In genomic region chr7:33882040-33882800, GRCh38 we compare ENCODE assay signal across 26 cellular contexts. TPM values are rescaled to one million over a fixed set of nuclear protein-coding genes. Genes with fewer than 3 reads are reported as not detected.
DNase-seq lines count a peak whose midpoint lies in the region; ATAC-seq, FAIRE-seq and TF ChIP-seq lines count a peak whose summit lies in the region.
"Had no signal": no experiment of that assay in that cellular context is flagged by ENCODE, and none has a peak within 500 bp of the region (broad histone marks: within the 10 kb centered on the region; RNA-seq: fewer than 3 reads in every experiment).

No MANE protein-coding gene starts in this region.

- CTCF ChIA-PET in GM12878 (lab: Yijun Ruan, JAX) (interaction anchor here (2.1 kb wide), 1 partner anchor 13 kb away, joined by 7 read pairs; no protein-coding TSS in a partner anchor), HepG2 (lab: Yijun Ruan, JAX; ENCODE audit: low intra/inter-chr PET ratio, low total read pairs) (no interaction called here)

- H2AFZ ChIP-seq in GM12878 (ENCODE audit: control insufficient read depth, low read depth, low read length), result no peak overlapping the region
- H2AFZ ChIP-seq in HepG2 (ENCODE audit: low read length), result no peak overlapping the region
- H2AFZ ChIP-seq: hepatocyte had no signal

- H3K4me1 ChIP-seq in GM12878 (ENCODE audit: control insufficient read depth, insufficient read depth, low read length) (no peaks in the 10 kb centered on the region), HepG2 (ENCODE audit: insufficient read depth, low read length) (no peaks in the 10 kb centered on the region), thoracic aorta (ENCODE audit: control insufficient read depth in 1 of 2, low read depth in 2 of 2) (peaks cover 8 to 21% of the 10 kb centered on the region in 2 donors)
- H3K4me1 ChIP-seq: adrenal gland, esophagus squamous epithelium, HAP-1, transverse colon had no signal

- H3K4me3 ChIP-seq in GM12878 (no peak overlapping the region), HepG2 (replicated peaks in 1 of 3; ENCODE audit: insufficient read depth in 1 of 3, low read depth in 2 of 3, low read length in 3 of 3) (no peak overlapping the region), thoracic aorta (no peak overlapping the region)
- H3K4me3 ChIP-seq: adrenal gland, esophagus squamous epithelium, HAP-1, hepatocyte, transverse colon had no signal

- BruUV-seq in GM12878 (replicated peaks; lab: Mats Ljungman, UMichigan), result no TSS peak
- no TSS peak for BruUV-seq in HepG2 (replicated peaks; lab: Mats Ljungman, UMichigan)

- H3K9ac ChIP-seq in GM12878 (ENCODE audit: control insufficient read depth, insufficient read depth, low read length) (no peak overlapping the region), HepG2 (ENCODE audit: insufficient read depth, low read depth, low read length) (no peak overlapping the region)
- H3K9ac ChIP-seq: SK-N-SH had no signal

- POLR2A ChIA-PET in GM12878 (lab: Charles Lee) (no interaction called here), HepG2 (lab: Yijun Ruan, JAX) (no interaction called here)

- TF ChIP-seq RAD21 in GM12878 (IDR thresholded peaks at IDR 0.05; ENCODE audit: insufficient read depth, low read depth, low read length) (no peak), HepG2 (CRISPR knock-in tag; IDR thresholded peaks at IDR 0.05) (no peak)

- DNase-seq in GM12878 (ENCODE audit: low read depth, low spot score) (no peak), fibroblast of peridontal ligament (ENCODE audit: extremely low read depth) (peak; percentile 85), HepG2 (ENCODE audit: low spot score) (no peak), thoracic aorta (ENCODE audit: low spot score) (no peak), islet precursor cell (no peak), cerebellar nuclear complex (lab: John Stamatoyannopoulos, UW) (no peak), DMS53 (lab: John Stamatoyannopoulos, UW) (no peak), LoVo (ENCODE audit: low spot score) (no peak)
- DNase-seq: activated CD4-positive, alpha-beta T cell treated with anti-CD3 and anti-CD28 coated beads, Interleukin-2, amount 50 U/mL, for 48 hours; activated gamma-delta T cell; CD4-positive, alpha-beta T cell; central memory CD4-positive, alpha-beta T cell; effector memory CD4-positive, alpha-beta T cell; esophagus squamous epithelium; GDM1; naive thymus-derived CD8-positive, alpha-beta T cell; NCI-H524; SK-N-SH; stimulated activated CD4-positive, alpha-beta T cell treated with anti-CD3 and anti-CD28 coated beads, Interleukin-2, amount 100 ng/mL, for 24 hours; stimulated activated naive B cell treated with anti-CD40 and anti-IgM and Interleukin-4, amounts not matched to agents 10 μg/mL and 1 μg/mL and 100 μg/mL, for 72 hours; transverse colon; WERI-Rb-1 had no signal

- H3K27me3 ChIP-seq in GM12878 (replicated peaks in 1 of 2; ENCODE audit: control insufficient read depth in 2 of 2, insufficient read depth in 2 of 2, low read length in 1 of 2) (no peaks in the 10 kb centered on the region), HepG2 (ENCODE audit: control insufficient read depth in 1 of 2, insufficient read depth in 2 of 2, low read length in 2 of 2) (no peaks in the 10 kb centered on the region; a peak in 1 of 5 replicates), thoracic aorta (replicated peaks; ENCODE audit: insufficient read depth) (no peaks in the 10 kb centered on the region)
- H3K27me3 ChIP-seq: adrenal gland, esophagus squamous epithelium, transverse colon had no signal

- RAD21 ChIA-PET in GM12878 (lab: Charles Lee; ENCODE audit: unreplicated experiment), result no interaction called here

- FAIRE-seq in GM12878 (lab: Jason Lieb, UNC) (no peak), HepG2 (lab: Jason Lieb, UNC) (no peak)

- TF ChIP-seq POLR2A in GM12878 (IDR thresholded peaks at IDR 0.05; ENCODE audit: low read depth, low read length), result no peak
- TF ChIP-seq POLR2A in HepG2 (IDR thresholded peaks at IDR 0.05; ENCODE audit: insufficient read depth in 1 of 2, low read depth in 2 of 2, low read length in 2 of 2), result no peak

- TF ChIP-seq CTCF in GM12878 (IDR thresholded peaks at IDR 0.05 in 2 of 3, conservative IDR thresholded peaks at IDR 0.05 in 1 of 3; ENCODE audit: control insufficient read depth in 2 of 3, extremely low read depth in 1 of 3, insufficient read depth in 1 of 3, low read depth in 3 of 3, low read length in 3 of 3) (no peak), HepG2 (CRISPR knock-in tag; IDR thresholded peaks at IDR 0.05) (no peak), thoracic aorta (IDR thresholded peaks at IDR 0.05) (no peak)

- H4K20me1 ChIP-seq in GM12878 (ENCODE audit: control insufficient read depth, insufficient read depth), result no peaks in the 10 kb centered on the region
- no peaks in the 10 kb centered on the region for H4K20me1 ChIP-seq in HepG2 (ENCODE audit: insufficient read depth, low read length)

- H3K79me2 ChIP-seq in GM12878 (ENCODE audit: control insufficient read depth, insufficient read depth, low read length), result no peaks in the 10 kb centered on the region
- H3K79me2 ChIP-seq in HepG2 (ENCODE audit: insufficient read depth, low read length), result no peaks in the 10 kb centered on the region
- H3K79me2 ChIP-seq: hepatocyte had no signal

- intact Hi-C loops in GM12878 (cut with micrococcal nuclease; ENCODE audit: unreplicated experiment), result no loop called here
- intact Hi-C loops in HepG2 (cut with micrococcal nuclease; ENCODE audit: unreplicated experiment), result no loop called here

- TF ChIP-seq EP300 in GM12878 (IDR thresholded peaks at IDR 0.05; ENCODE audit: borderline replicate concordance in 1 of 2, control insufficient read depth in 1 of 2, low read depth in 2 of 2, low read length in 2 of 2) (no peak), HepG2 (IDR thresholded peaks at IDR 0.05; ENCODE audit: low read depth in 2 of 2, low read length in 2 of 2) (no peak), HepG2 (CRISPR knock-in tag; IDR thresholded peaks at IDR 0.05; ENCODE audit: borderline replicate concordance) (no peak)

- no peak overlapping the region for H3K4me2 ChIP-seq in GM12878 (ENCODE audit: control insufficient read depth, insufficient read depth)
- H3K4me2 ChIP-seq in HepG2 (ENCODE audit: low read depth, low read length), result no peak overlapping the region
- H3K4me2 ChIP-seq: hepatocyte, SK-N-SH had no signal

- WGBS in GM12878 (ENCODE audit: insufficient coverage, insufficient replicate concordance, low lambda C conversion rate, missing lambda C conversion rate), result 30% methylated on average over 7 of the region's 7 CpGs
- 11% methylated on average over 7 of the region's 7 CpGs for WGBS in HepG2 (ENCODE audit: low lambda C conversion rate)

- SMC1A ChIA-PET in GM12878 (lab: Charles Lee; ENCODE audit: uncharacterized antibody, unreplicated experiment), result no interaction called here

- H3K36me3 ChIP-seq in GM12878 (ENCODE audit: control insufficient read depth in 2 of 2, insufficient read depth in 2 of 2, low read length in 1 of 2) (no peaks in the 10 kb centered on the region), HepG2 (replicated peaks in 1 of 2; ENCODE audit: control insufficient read depth in 1 of 2, insufficient read depth in 2 of 2, low read length in 2 of 2) (no peaks in the 10 kb centered on the region), thoracic aorta (no peaks in the 10 kb centered on the region)
- H3K36me3 ChIP-seq: adrenal gland, esophagus squamous epithelium, HAP-1, transverse colon, WERI-Rb-1 had no signal

- in situ Hi-C loops in GM12878 (cut with MboI), result no loop called here
- in situ Hi-C loops in HepG2 (cut with HindIII; ENCODE audit: extremely low pct_ligation_motif_present, low pct_unique_long_range_greater_than_20kb), result no loop called here

- H3K9me3 ChIP-seq in GM12878 (replicated peaks; ENCODE audit: control insufficient read depth, insufficient read depth, low read length) (no peaks in the 10 kb centered on the region), HepG2 (ENCODE audit: low read length) (no peaks in the 10 kb centered on the region), thoracic aorta (no peaks in the 10 kb centered on the region)
- H3K9me3 ChIP-seq: adrenal gland, esophagus squamous epithelium, HAP-1, SK-N-SH, transverse colon had no signal

- ATAC-seq in GM12878, result no peak
- no peak for ATAC-seq in HepG2
- peak; percentile 67 for ATAC-seq in thoracic aorta (ENCODE audit: insufficient number of reproducible peaks, low FRiP score, low read depth)
- ATAC-seq: naive thymus-derived CD8-positive, alpha-beta T cell; stimulated activated naive B cell treated with anti-CD40 and anti-IgM and Interleukin-4, amounts not matched to agents 10 μg/mL and 1 μg/mL and 100 μg/mL, for 72 hours had no signal

- no peak overlapping the region for H3K27ac ChIP-seq in GM12878 (ENCODE audit: control insufficient read depth, insufficient read depth)
- no peak overlapping the region for H3K27ac ChIP-seq in HepG2 (ENCODE audit: extremely low read length, insufficient read depth, low read length)
- H3K27ac ChIP-seq in thoracic aorta, result peak overlapping the region in 1 of 2 donors; percentile 3
- H3K27ac ChIP-seq: adrenal gland, hepatocyte, transverse colon, WERI-Rb-1 had no signal

RNA-seq across cellular contexts. Expression of gene BMPER, which starts 23.1 kb away (rescaled TPM):
- 0.17 and 0.50 TPM in 2 replicates for total RNA-seq in GM12878 (2013; cell fraction: nucleolus; rRNA removed)
- total RNA-seq in GM12878 (2014; rRNA removed) (not detected in 2 replicates), GM12878 (2014; rRNA removed; fragmentation: Illumina TruSeq; extraction: Trizol) (not detected in 2 replicates), GM12878 (2021) (not detected in 2 replicates), HepG2 (2016; rRNA removed; fragmentation: Illumina TruSeq; extraction: Trizol) (not detected in 2 replicates), thoracic aorta (1 to 10 TPM in 1 of 2 donors, under 1 TPM in 1; 0.54 to 2.3 TPM)
- not detected for polyA plus RNA-seq in GM12878 (2011; ENCODE audit: low read depth)
- polyA plus RNA-seq in GM12878 (2011; rRNA removed) (0.04 TPM in 1 of 2 replicates, not detected in the other), GM12878 (2014; fragmentation: Illumina TruSeq; extraction: Trizol) (not detected in 2 replicates), GM12878 (2014; fragmentation: Nextera tagmentation; extraction: Ambion mirVana) (under 1 TPM in 1 of 2 experiments, not detected in 1; 0.02 TPM), GM12878 (2014; rRNA removed) (not detected in 2 replicates), GM12878 (2016; fragmentation: Nextera tagmentation; extraction: Ambion mirVana) (under 1 TPM in 1 of 2 experiments, not detected in 1; 0.08 TPM), HepG2 (2011; rRNA removed) (not detected in 2 replicates)
- polyA plus RNA-seq in GM12878 (2011; cell fraction: cytosol; rRNA removed), result 0.01 TPM in 1 of 2 replicates, not detected in the other
- 0.04 and 0.18 TPM in 2 replicates for polyA plus RNA-seq in GM12878 (2011; cell fraction: nucleus; rRNA removed)
- 0.03 and 0.04 TPM in 2 replicates for polyA plus RNA-seq in GM12878 (2012)
- not detected in 2 replicates for polyA minus RNA-seq in GM12878 (2011; rRNA and poly(A)+ RNA removed)
- not detected in 2 replicates for polyA minus RNA-seq in GM12878 (2011; cell fraction: cytosol; rRNA and poly(A)+ RNA removed)
- not detected in 2 replicates for polyA minus RNA-seq in GM12878 (2011; cell fraction: nucleus; rRNA and poly(A)+ RNA removed)
- not detected in 2 replicates for total RNA-seq in HepG2 (2016; cell fraction: cytosol; rRNA removed; fragmentation: Illumina TruSeq; extraction: Trizol; ENCODE audit: low read depth)
- total RNA-seq in HepG2 (2016; cell fraction: insoluble cytoplasmic fraction; rRNA removed; fragmentation: Illumina TruSeq; extraction: Trizol), result not detected in 2 replicates
- not detected in 2 replicates for total RNA-seq in HepG2 (2016; cell fraction: membrane; rRNA removed; fragmentation: Illumina TruSeq; extraction: Trizol)
- total RNA-seq in HepG2 (2016; cell fraction: nucleus; rRNA removed; fragmentation: Illumina TruSeq; extraction: Trizol), result not detected in 2 replicates
- 0.01 TPM in 1 of 2 replicates, not detected in the other for polyA plus RNA-seq in HepG2 (2011; cell fraction: cytosol; rRNA removed)
- 0.24 and 0.45 TPM in 2 replicates for polyA plus RNA-seq in HepG2 (2011; cell fraction: nucleus; rRNA removed)
- polyA plus RNA-seq in HepG2 (2012), result 0.07 and 0.12 TPM in 2 replicates
- polyA plus RNA-seq in HepG2 (2016; cell fraction: cytosol; fragmentation: Illumina TruSeq; extraction: Trizol; ENCODE audit: low read depth), result not detected in 2 replicates
- polyA plus RNA-seq in HepG2 (2016; cell fraction: insoluble cytoplasmic fraction; fragmentation: Illumina TruSeq; extraction: Trizol; ENCODE audit: low read depth), result not detected in 2 replicates
- not detected in 2 replicates for polyA plus RNA-seq in HepG2 (2016; cell fraction: membrane; fragmentation: Illumina TruSeq; extraction: Trizol; ENCODE audit: low read depth)
- not detected in 2 replicates for polyA plus RNA-seq in HepG2 (2016; cell fraction: nucleus; fragmentation: Illumina TruSeq; extraction: Trizol; ENCODE audit: insufficient read depth, low read depth)
- polyA minus RNA-seq in HepG2 (2011; rRNA and poly(A)+ RNA removed; ENCODE audit: low replicate concordance), result 0.16 TPM in 1 of 2 replicates, not detected in the other
- not detected in 2 replicates for polyA minus RNA-seq in HepG2 (2011; cell fraction: cytosol; rRNA and poly(A)+ RNA removed)
- 0.26 and 0.62 TPM in 2 replicates for polyA minus RNA-seq in HepG2 (2011; cell fraction: nucleus; rRNA and poly(A)+ RNA removed)
- total RNA-seq: CD4-positive, alpha-beta T cell; naive thymus-derived CD8-positive, alpha-beta T cell; T-helper 2 cell treated with Interferon-gamma antibody and Interleukin-4, amounts not matched to agents 100 ng/mL and 5 ng/mL, for 36 hours had no signal
- polyA plus RNA-seq: naive thymus-derived CD8-positive, alpha-beta T cell had no signal

Comparison
In these comparisons a context has a peak if more than half of its experiments do, and no peak if none do; other contexts are left out.
1. Of the 75 proteins assayed by ChIP-seq in both HepG2 and GM12878: peak only in HepG2: none; only in GM12878: none; in both: RAD51; in neither: 74.